Comparison of ENCODE assay signal across 1 cellular context in genomic region chr11:94948070-94948617, GRCh38.
TF ChIP-seq lines count a peak whose summit lies in the region.

No MANE protein-coding gene starts in this region.

TF ChIP-seq in HepG2, 621 proteins besides CTCF, POLR2A, EP300 and RAD21:
- TF ChIP-seq ZNF629 (CRISPR knock-in tag; conservative IDR thresholded peaks at IDR 0.05) (peak; percentile 68), NFAT5 (CRISPR knock-in tag; IDR thresholded peaks at IDR 0.05) (no peak)
